Comparison of ENCODE assay signal across 30 cellular contexts in genomic region chr20:2602046-2602735, GRCh38. TPM values are rescaled to one million over a fixed set of nuclear protein-coding genes. Genes with fewer than 3 reads are reported as not detected.
DNase-seq lines count a peak whose midpoint lies in the region; ATAC-seq, FAIRE-seq and TF ChIP-seq lines count a peak whose summit lies in the region.
"Had no signal": no experiment of that assay in that cellular context is flagged by ENCODE, and none has a peak within 500 bp of the region (broad histone marks: within the 10 kb centered on the region; RNA-seq: fewer than 3 reads in every experiment).

No MANE protein-coding gene starts in this region.

- no peak overlapping the region for H3K27ac ChIP-seq in RWPE1
- no peak overlapping the region for H3K27ac ChIP-seq in kidney (ENCODE audit: low read depth in 2 of 2, low read length in 2 of 2)
- H3K27ac ChIP-seq: 22Rv1, esophagus muscularis mucosa, Peyer's patch, SK-N-MC, transverse colon had no signal

- DNase-seq in DMS 273 (lab: John Stamatoyannopoulos, UW; ENCODE audit: unreplicated experiment) (peak; percentile 12), DMS 273 treated with DMSO at 0.1 percent for 48 hours (lab: John Stamatoyannopoulos, UW) (no peak), M059J (ENCODE audit: low read depth) (peak; percentile 23), RWPE1 (ENCODE audit: low spot score) (peak; percentile 26), kidney glomerular epithelial cell (lab: John Stamatoyannopoulos, UW) (peak; percentile 11), kidney (no peak)
- DNase-seq in stimulated activated naive CD8-positive, alpha-beta T cell treated with anti-CD3 and anti-CD28 coated beads, Interleukin-15, Interleukin-2, amounts not matched to agents 100 U/mL and 50 U/mL, for 24 hours: no peak
- DNase-seq: activated CD4-positive, alpha-beta T cell treated with anti-CD3 and anti-CD28 coated beads, Interleukin-2, amount 10 ng/mL, durations not matched to agents 7 days and 5 days; activated CD8-positive, alpha-beta memory T cell treated with anti-CD3 and anti-CD28 coated beads, Interleukin-2, amount 10 ng/mL, durations not matched to agents 7 days and 5 days; CD4-positive, alpha-beta memory T cell; cerebellar nuclear complex; DND-41; effector memory CD4-positive, alpha-beta T cell; mesendoderm; naive B cell; NCI-H1092 treated with DMSO at 0.1 percent for 48 hours; NCI-H2227 treated with DMSO at 0.1 percent for 48 hours; occipital lobe; Peyer's patch; stimulated activated CD4-positive, alpha-beta T cell treated with anti-CD3 and anti-CD28 coated beads, Interleukin-12 subunit alpha, Interleukin-12 subunit beta, amount 100 ng/mL, for 4 hours; stimulated activated naive CD8-positive, alpha-beta T cell treated with anti-CD3 and anti-CD28 coated beads, Interleukin-15, amount 100 ng/mL, for 72 hours; transverse colon had no signal

- no peaks in the 10 kb centered on the region for H3K4me1 ChIP-seq in kidney (ENCODE audit: control insufficient read depth in 1 of 2, insufficient read depth in 1 of 2, low read depth in 1 of 2, low read length in 2 of 2)
- H3K4me1 ChIP-seq: esophagus muscularis mucosa had no signal

- POLR2A ChIA-PET in RWPE1 (lab: Yijun Ruan, JAX; ENCODE audit: low non-redundant PET): no interaction called here

- H3K9ac ChIP-seq in kidney (ENCODE audit: low read length in 2 of 2): no peak overlapping the region

- no peak overlapping the region for H3K4me3 ChIP-seq in kidney (ENCODE audit: low read length in 2 of 2)
- H3K4me3 ChIP-seq: esophagus muscularis mucosa, Peyer's patch, SK-N-MC, transverse colon had no signal

- peaks cover 2 to 5% of the 10 kb centered on the region in 2 donors for H3K9me3 ChIP-seq in kidney (ENCODE audit: control insufficient read depth in 1 of 2, low read length in 2 of 2)

- no peak for TF ChIP-seq CTCF in RWPE1 (conservative IDR thresholded peaks at IDR 0.05; ENCODE audit: low read depth)
- no peak for TF ChIP-seq CTCF in kidney (IDR thresholded peaks at IDR 0.05; ENCODE audit: borderline replicate concordance, extremely low read depth, insufficient read depth)

- no peak for FAIRE-seq in kidney (lab: Jason Lieb, UNC)
- FAIRE-seq: astrocyte, GM12892 had no signal

- no peak for ATAC-seq in GM21576 (IDR thresholded peaks at IDR 0.05; ENCODE audit: unreplicated experiment)
- ATAC-seq in stimulated activated naive CD8-positive, alpha-beta T cell treated with anti-CD3 and anti-CD28 coated beads, Interleukin-15, Interleukin-2, amounts not matched to agents 100 U/mL and 50 U/mL, for 24 hours: no peak
- ATAC-seq: activated CD8-positive, alpha-beta memory T cell treated with anti-CD3 and anti-CD28 coated beads, Interleukin-2, amount 10 ng/mL, durations not matched to agents 7 days and 5 days; activated naive CD4-positive, alpha-beta T cell treated with anti-CD3 and anti-CD28 coated beads, Interleukin-2, amount 50 U/mL, for 72 hours; activated T-helper 17 cell treated with anti-CD3 and anti-CD28 coated beads, Interleukin-2, amount 50 U/mL, for 72 hours; stimulated activated naive CD8-positive, alpha-beta T cell treated with anti-CD3 and anti-CD28 coated beads, Interleukin-15, amount 100 ng/mL, for 72 hours had no signal

- CTCF ChIA-PET in RWPE1 (lab: Yijun Ruan, JAX): interaction anchor here (0.5 to 0.9 kb wide), 2 partner anchors 13 to 56 kb away, joined by 3 to 6 read pairs; no protein-coding TSS in a partner anchor

- H3K36me3 ChIP-seq in kidney (ENCODE audit: control insufficient read depth in 1 of 2, insufficient read depth in 2 of 2, low read length in 2 of 2): no peaks in the 10 kb centered on the region
- H3K36me3 ChIP-seq: esophagus muscularis mucosa, Peyer's patch, transverse colon had no signal

- intact Hi-C loops in kidney (cut with DNase I): no loop called here

RNA-seq across cellular contexts. Expression of gene NOP56, which starts 50.2 kb away (rescaled TPM):
- total RNA-seq in M059J (2014; rRNA removed; shearing (Covaris generic)): 120 and 163 TPM in 2 replicates
- 110 TPM for total RNA-seq in kidney
- polyA plus RNA-seq in kidney (ENCODE audit: insufficient read depth, low read depth, low replicate concordance): 68.8 TPM

Comparison
In these comparisons a context has a peak if more than half of its experiments do, and no peak if none do; other contexts are left out.
1. DNase-seq: peak in DMS 273 (single experiment), M059J (single experiment), RWPE1 (single experiment) and kidney glomerular epithelial cell (single experiment); none in DMS 273 treated with DMSO at 0.1 percent for 48 hours (single experiment), kidney (single experiment) and stimulated activated naive CD8-positive, alpha-beta T cell treated with anti-CD3 and anti-CD28 coated beads, Interleukin-15, Interleukin-2, amounts not matched to agents 100 U/mL and 50 U/mL, for 24 hours (single experiment).